8 cellular contexts compared by ENCODE assay signal in genomic region chr21:42967616-42968015, GRCh38. TPM values are rescaled to one million over a fixed set of nuclear protein-coding genes. Genes with fewer than 3 reads are reported as not detected.
"Had no signal": no experiment of that assay in that cellular context is flagged by ENCODE, and none has a peak within 500 bp of the region (broad histone marks: within the 10 kb centered on the region; RNA-seq: fewer than 3 reads in every experiment).

No MANE protein-coding gene starts in this region.

RNA-seq across cellular contexts. Expression of gene ERVH48-1, which starts 42.2 kb away (rescaled TPM):
- total RNA-seq: LHCN-M2, MCF 10A, NCI-H460, PC-9, Right ventricle myocardium inferior, RPMI7951, SJCRH30, SK-MEL-5 had no signal
